Comparison of ENCODE assay signal across 8 cellular contexts in genomic region chr17:76266244-76266938, GRCh38. TPM values are rescaled to one million over a fixed set of nuclear protein-coding genes. Genes with fewer than 3 reads are reported as not detected.
DNase-seq lines count a peak whose midpoint lies in the region; TF ChIP-seq lines count a peak whose summit lies in the region.

No MANE protein-coding gene starts in this region.

- 1 to 6% (median 3%) methylated on average over 5 to 12 of the region's 12 CpGs for WGBS in spleen, 5 donors

- DNase-seq in AG10803 (ENCODE audit: low read depth) (peak; percentile 47), HFF-Myc (ENCODE audit: extremely low read depth, low read depth) (no peak), spleen (no peak), NCI-H1105 treated with DMSO at 0.1 percent for 48 hours (lab: John Stamatoyannopoulos, UW) (no peak), GOT3 (lab: John Stamatoyannopoulos, UW) (no peak)
- no peak for DNase-seq in activated T-helper 2 cell treated with anti-CD3 and anti-CD28 coated beads, Interferon-gamma antibody, Interleukin-2, Interleukin-4, amounts not matched to agents 10 μg/mL and 5 μg/mL and 100 μg/mL, durations not matched to agents 14 hours and 24 hours and 36 hours (ENCODE audit: low spot score)
- DNase-seq in activated effector memory CD4-positive, alpha-beta T cell treated with anti-CD3 and anti-CD28 coated beads, Interleukin-2, amount 50 U/mL, for 16 hours: no peak

- H3K4me3 Mint-ChIP-seq in activated T-helper 2 cell treated with anti-CD3 and anti-CD28 coated beads, Interferon-gamma antibody, Interleukin-2, Interleukin-4, amounts not matched to agents 10 μg/mL and 5 μg/mL and 100 μg/mL, durations not matched to agents 14 hours and 24 hours and 36 hours (ENCODE audit: low read depth): peak overlapping the region; percentile 91

- H3K9me3 Mint-ChIP-seq in activated T-helper 2 cell treated with anti-CD3 and anti-CD28 coated beads, Interferon-gamma antibody, Interleukin-2, Interleukin-4, amounts not matched to agents 10 μg/mL and 5 μg/mL and 100 μg/mL, durations not matched to agents 14 hours and 24 hours and 36 hours: no peaks in the 10 kb centered on the region

- TF ChIP-seq POLR2A in spleen (IDR thresholded peaks at IDR 0.05): peak in 1 of 3 donors; percentile 18

- H3K36me3 ChIP-seq in spleen: peaks cover 0 to 47% (median 15%) of the 10 kb centered on the region in 6 donors

- peak overlapping the region; percentile 96 for H3K27ac Mint-ChIP-seq in activated T-helper 2 cell treated with anti-CD3 and anti-CD28 coated beads, Interferon-gamma antibody, Interleukin-2, Interleukin-4, amounts not matched to agents 10 μg/mL and 5 μg/mL and 100 μg/mL, durations not matched to agents 14 hours and 24 hours and 36 hours

- no peaks in the 10 kb centered on the region for H3K9me3 ChIP-seq in spleen

- H3K27ac ChIP-seq in spleen: peak overlapping the region; percentile 87 to 99 (median 98)

- H3K4me1 ChIP-seq in spleen: peaks cover 66 to 87% (median 83%) of the 10 kb centered on the region in 6 donors

- no peaks in the 10 kb centered on the region for H3K27me3 ChIP-seq in spleen (replicated peaks in 1 of 7)

- TF ChIP-seq CTCF in AG10803 (conservative IDR thresholded peaks at IDR 0.05; ENCODE audit: low read length) (no peak), HFF-Myc (IDR thresholded peaks at IDR 0.05; ENCODE audit: low read depth, low read length, missing control alignments) (no peak), spleen (IDR thresholded peaks at IDR 0.05 in 8 of 11, conservative IDR thresholded peaks at IDR 0.05 in 3 of 11) (no peak)

- intact Hi-C loops in activated T-helper 2 cell treated with anti-CD3 and anti-CD28 coated beads, Interferon-gamma antibody, Interleukin-2, Interleukin-4, amounts not matched to agents 10 μg/mL and 5 μg/mL and 100 μg/mL, durations not matched to agents 14 hours and 24 hours and 36 hours (cut with micrococcal nuclease): loop anchor here (5.0 kb wide), 1 partner anchor 484 kb away; the partner anchor contains the start of gene UNK
- intact Hi-C loops in spleen (cut with DNase I; ENCODE audit: low total_unique reads): no loop called here

- peaks cover 43% of the 10 kb centered on the region for H3K36me3 Mint-ChIP-seq in activated T-helper 2 cell treated with anti-CD3 and anti-CD28 coated beads, Interferon-gamma antibody, Interleukin-2, Interleukin-4, amounts not matched to agents 10 μg/mL and 5 μg/mL and 100 μg/mL, durations not matched to agents 14 hours and 24 hours and 36 hours (ENCODE audit: low read depth)

- no peaks in the 10 kb centered on the region for H3K27me3 Mint-ChIP-seq in activated T-helper 2 cell treated with anti-CD3 and anti-CD28 coated beads, Interferon-gamma antibody, Interleukin-2, Interleukin-4, amounts not matched to agents 10 μg/mL and 5 μg/mL and 100 μg/mL, durations not matched to agents 14 hours and 24 hours and 36 hours (ENCODE audit: low read depth)

- H3K4me3 ChIP-seq in AG10803 (ENCODE audit: low read length): peak overlapping the region; percentile 73
- H3K4me3 ChIP-seq in HFF-Myc (replicated peaks; ENCODE audit: low read depth, low read length): peak overlapping the region; percentile 80
- peak overlapping the region; percentile 67 for H3K4me3 ChIP-seq in iPS-11a (ENCODE audit: low read depth, low read length)
- peak overlapping the region; percentile 92 to 99 (median 94) for H3K4me3 ChIP-seq in spleen

- H3K4me1 Mint-ChIP-seq in activated T-helper 2 cell treated with anti-CD3 and anti-CD28 coated beads, Interferon-gamma antibody, Interleukin-2, Interleukin-4, amounts not matched to agents 10 μg/mL and 5 μg/mL and 100 μg/mL, durations not matched to agents 14 hours and 24 hours and 36 hours (ENCODE audit: low read depth): peaks cover 60% of the 10 kb centered on the region

RNA-seq across cellular contexts. Expression of gene UBALD2, which starts 1.2 kb away (rescaled TPM):
- total RNA-seq in activated T-helper 2 cell treated with anti-CD3 and anti-CD28 coated beads, Interferon-gamma antibody, Interleukin-2, Interleukin-4, amounts not matched to agents 10 μg/mL and 5 μg/mL and 100 μg/mL, durations not matched to agents 14 hours and 24 hours and 36 hours: 204 and 212 TPM in 2 replicates
- 10 to 100 TPM; 28.9 to 91.3 (median 63.8) TPM for total RNA-seq in spleen
- 10 to 100 TPM; 42.5 to 54.7 (median 43.8) TPM for polyA plus RNA-seq in spleen

RNA-seq across cellular contexts. Expression of gene RNF157, which starts 26.1 kb away (rescaled TPM):
- total RNA-seq in activated T-helper 2 cell treated with anti-CD3 and anti-CD28 coated beads, Interferon-gamma antibody, Interleukin-2, Interleukin-4, amounts not matched to agents 10 μg/mL and 5 μg/mL and 100 μg/mL, durations not matched to agents 14 hours and 24 hours and 36 hours: 34.3 and 34.9 TPM in 2 replicates
- 10 to 100 TPM in 3 of 7 donors, 1 to 10 TPM in 4; 6.8 to 13.0 (median 8.6) TPM for total RNA-seq in spleen
- polyA plus RNA-seq in spleen: 1 to 10 TPM in 2 of 3 donors, under 1 TPM in 1; 0.89 to 2.0 (median 1.1) TPM

RNA-seq across cellular contexts. Expression of gene QRICH2, which starts 41.7 kb away (rescaled TPM):
- total RNA-seq in activated T-helper 2 cell treated with anti-CD3 and anti-CD28 coated beads, Interferon-gamma antibody, Interleukin-2, Interleukin-4, amounts not matched to agents 10 μg/mL and 5 μg/mL and 100 μg/mL, durations not matched to agents 14 hours and 24 hours and 36 hours: 1.7 and 2.1 TPM in 2 replicates
- 1 to 10 TPM; 1.3 to 3.1 (median 2.7) TPM for total RNA-seq in spleen
- 1 to 10 TPM; 2.4 to 2.7 (median 2.5) TPM for polyA plus RNA-seq in spleen
